2 cellular contexts compared by ENCODE assay signal in the genomic region with DNA sequence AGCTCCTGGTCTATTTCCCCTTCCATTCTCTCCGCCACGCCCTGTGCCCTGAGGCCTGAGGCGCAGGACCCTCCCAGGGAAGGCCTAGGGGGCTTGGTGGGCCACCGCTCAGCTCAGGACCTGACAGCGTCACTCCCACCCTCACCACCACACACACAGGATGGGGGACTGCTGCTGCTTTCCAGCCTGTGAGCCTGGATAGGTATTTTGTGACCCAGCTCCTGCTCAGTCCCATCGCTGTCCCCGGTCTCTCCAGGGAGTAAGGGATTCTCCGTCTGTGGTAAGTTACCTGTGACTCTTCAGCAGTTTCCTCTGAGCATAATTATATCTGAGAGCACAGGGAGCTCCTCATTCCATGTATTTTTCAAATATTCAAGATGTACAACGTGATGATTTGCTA.
TF ChIP-seq lines count a peak whose summit lies in the region.

No MANE protein-coding gene starts in this region.

TF ChIP-seq in A549, 52 proteins besides CTCF, POLR2A, EP300 and RAD21:
- no peak for TF ChIP-seq BHLHE40 (IDR thresholded peaks at IDR 0.05; ENCODE audit: low read depth, low read length)
- TF ChIP-seq RFX5 (IDR thresholded peaks at IDR 0.05), result no peak
- TF ChIP-seq, protein P1, sequence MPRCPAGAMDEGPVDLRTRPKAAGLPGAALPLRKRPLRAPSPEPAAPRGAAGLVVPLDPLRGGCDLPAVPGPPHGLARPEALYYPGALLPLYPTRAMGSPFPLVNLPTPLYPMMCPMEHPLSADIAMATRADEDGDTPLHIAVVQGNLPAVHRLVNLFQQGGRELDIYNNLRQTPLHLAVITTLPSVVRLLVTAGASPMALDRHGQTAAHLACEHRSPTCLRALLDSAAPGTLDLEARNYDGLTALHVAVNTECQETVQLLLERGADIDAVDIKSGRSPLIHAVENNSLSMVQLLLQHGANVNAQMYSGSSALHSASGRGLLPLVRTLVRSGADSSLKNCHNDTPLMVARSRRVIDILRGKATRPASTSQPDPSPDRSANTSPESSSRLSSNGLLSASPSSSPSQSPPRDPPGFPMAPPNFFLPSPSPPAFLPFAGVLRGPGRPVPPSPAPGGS (IDR thresholded peaks at IDR 0.05), result no peak
- TF ChIP-seq, protein P2, sequence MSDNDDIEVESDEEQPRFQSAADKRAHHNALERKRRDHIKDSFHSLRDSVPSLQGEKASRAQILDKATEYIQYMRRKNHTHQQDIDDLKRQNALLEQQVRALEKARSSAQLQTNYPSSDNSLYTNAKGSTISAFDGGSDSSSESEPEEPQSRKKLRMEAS (IDR thresholded peaks at IDR 0.05), result no peak
- TF ChIP-seq HOXB5 (CRISPR knock-in tag; IDR thresholded peaks at IDR 0.05), result no peak
- TF ChIP-seq POLR2AphosphoS2 (conservative IDR thresholded peaks at IDR 0.05; ENCODE audit: low read length), result no peak
- TF ChIP-seq, protein P3, sequence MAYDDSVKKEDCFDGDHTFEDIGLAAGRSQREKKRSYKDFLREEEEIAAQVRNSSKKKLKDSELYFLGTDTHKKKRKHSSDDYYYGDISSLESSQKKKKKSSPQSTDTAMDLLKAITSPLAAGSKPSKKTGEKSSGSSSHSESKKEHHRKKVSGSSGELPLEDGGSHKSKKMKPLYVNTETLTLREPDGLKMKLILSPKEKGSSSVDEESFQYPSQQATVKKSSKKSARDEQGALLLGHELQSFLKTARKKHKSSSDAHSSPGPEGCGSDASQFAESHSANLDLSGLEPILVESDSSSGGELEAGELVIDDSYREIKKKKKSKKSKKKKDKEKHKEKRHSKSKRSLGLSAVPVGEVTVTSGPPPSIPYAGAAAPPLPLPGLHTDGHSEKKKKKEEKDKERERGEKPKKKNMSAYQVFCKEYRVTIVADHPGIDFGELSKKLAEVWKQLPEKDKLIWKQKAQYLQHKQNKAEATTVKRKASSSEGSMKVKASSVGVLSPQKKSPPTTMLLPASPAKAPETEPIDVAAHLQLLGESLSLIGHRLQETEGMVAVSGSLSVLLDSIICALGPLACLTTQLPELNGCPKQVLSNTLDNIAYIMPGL (CRISPR knock-in tag; IDR thresholded peaks at IDR 0.05; ENCODE audit: borderline replicate concordance), result no peak
- TF ChIP-seq, protein P4, sequence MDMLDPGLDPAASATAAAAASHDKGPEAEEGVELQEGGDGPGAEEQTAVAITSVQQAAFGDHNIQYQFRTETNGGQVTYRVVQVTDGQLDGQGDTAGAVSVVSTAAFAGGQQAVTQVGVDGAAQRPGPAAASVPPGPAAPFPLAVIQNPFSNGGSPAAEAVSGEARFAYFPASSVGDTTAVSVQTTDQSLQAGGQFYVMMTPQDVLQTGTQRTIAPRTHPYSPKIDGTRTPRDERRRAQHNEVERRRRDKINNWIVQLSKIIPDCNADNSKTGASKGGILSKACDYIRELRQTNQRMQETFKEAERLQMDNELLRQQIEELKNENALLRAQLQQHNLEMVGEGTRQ (IDR thresholded peaks at IDR 0.05), result no peak
- TF ChIP-seq CBX2 (IDR thresholded peaks at IDR 0.05; ENCODE audit: borderline replicate concordance, low read depth), result no peak
- no peak for TF ChIP-seq NPAS2 (CRISPR knock-in tag; IDR thresholded peaks at IDR 0.05; ENCODE audit: borderline replicate concordance)
- TF ChIP-seq, protein P5, sequence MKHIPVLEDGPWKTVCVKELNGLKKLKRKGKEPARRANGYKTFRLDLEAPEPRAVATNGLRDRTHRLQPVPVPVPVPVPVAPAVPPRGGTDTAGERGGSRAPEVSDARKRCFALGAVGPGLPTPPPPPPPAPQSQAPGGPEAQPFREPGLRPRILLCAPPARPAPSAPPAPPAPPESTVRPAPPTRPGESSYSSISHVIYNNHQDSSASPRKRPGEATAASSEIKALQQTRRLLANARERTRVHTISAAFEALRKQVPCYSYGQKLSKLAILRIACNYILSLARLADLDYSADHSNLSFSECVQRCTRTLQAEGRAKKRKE (CRISPR knock-in tag; IDR thresholded peaks at IDR 0.05; ENCODE audit: low read depth), result no peak
- TF ChIP-seq FOXS1 (CRISPR knock-in tag; IDR thresholded peaks at IDR 0.05), result no peak
- TF ChIP-seq KDM1A (IDR thresholded peaks at IDR 0.05; ENCODE audit: low read depth), result no peak
- TF ChIP-seq NFE2L2 (conservative IDR thresholded peaks at IDR 0.05; ENCODE audit: low read length), result no peak
- no peak for TF ChIP-seq SREBF2 (IDR thresholded peaks at IDR 0.05)
- TF ChIP-seq HOXB13 (CRISPR knock-in tag; IDR thresholded peaks at IDR 0.05; ENCODE audit: low read depth), result no peak
- TF ChIP-seq HOXA7 (CRISPR knock-in tag; IDR thresholded peaks at IDR 0.05), result no peak

TF ChIP-seq in K562, 482 proteins besides CTCF, POLR2A, EP300 and RAD21 (continued from another document):
- TF ChIP-seq FUS (optimal IDR thresholded peaks at IDR 0.05; ENCODE audit: low read depth, low read length) (no peak), SRSF1 (IDR thresholded peaks at IDR 0.05; ENCODE audit: low read depth, low read length) (no peak), FOXK2 (conservative IDR thresholded peaks at IDR 0.05 in 1 of 2, IDR thresholded peaks at IDR 0.05 in 1 of 2; ENCODE audit: low read depth in 2 of 2) (no peak), ZNF143 (CRISPR knock-in tag; IDR thresholded peaks at IDR 0.05) (no peak), NFRKB (IDR thresholded peaks at IDR 0.05; ENCODE audit: low read depth) (no peak)
- TF ChIP-seq, protein P6, sequence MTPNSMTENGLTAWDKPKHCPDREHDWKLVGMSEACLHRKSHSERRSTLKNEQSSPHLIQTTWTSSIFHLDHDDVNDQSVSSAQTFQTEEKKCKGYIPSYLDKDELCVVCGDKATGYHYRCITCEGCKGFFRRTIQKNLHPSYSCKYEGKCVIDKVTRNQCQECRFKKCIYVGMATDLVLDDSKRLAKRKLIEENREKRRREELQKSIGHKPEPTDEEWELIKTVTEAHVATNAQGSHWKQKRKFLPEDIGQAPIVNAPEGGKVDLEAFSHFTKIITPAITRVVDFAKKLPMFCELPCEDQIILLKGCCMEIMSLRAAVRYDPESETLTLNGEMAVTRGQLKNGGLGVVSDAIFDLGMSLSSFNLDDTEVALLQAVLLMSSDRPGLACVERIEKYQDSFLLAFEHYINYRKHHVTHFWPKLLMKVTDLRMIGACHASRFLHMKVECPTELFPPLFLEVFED (CRISPR knock-in tag; conservative IDR thresholded peaks at IDR 0.05), result no peak
